8 cellular contexts compared by ENCODE assay signal in genomic region chr1:236142358-236143103, GRCh38. TPM values are rescaled to one million over a fixed set of nuclear protein-coding genes. Genes with fewer than 3 reads are reported as not detected.
DNase-seq lines count a peak whose midpoint lies in the region; ATAC-seq, FAIRE-seq and TF ChIP-seq lines count a peak whose summit lies in the region.

Gene GPR137B (plus strand): TSS chr1:236142539. CDS start chr1:236142623, 84 bp downstream.

- H3K36me3 Mint-ChIP-seq in CD14-positive monocyte: peaks cover 13 to 23% of the 10 kb centered on the region in 2 donors

- peak within 1 kb of the TSS; percentile 100 for H3K4me3 Mint-ChIP-seq in CD14-positive monocyte

- H3K36me3 ChIP-seq in RWPE2 (ENCODE audit: low read depth): no peaks in the 10 kb centered on the region
- no peaks in the 10 kb centered on the region for H3K36me3 ChIP-seq in thymus (ENCODE audit: control insufficient read depth, insufficient read depth)

- no peaks in the 10 kb centered on the region for H3K4me1 ChIP-seq in RWPE2 (ENCODE audit: insufficient read depth, poor library complexity, severe bottlenecking)
- H3K4me1 ChIP-seq in thymus (ENCODE audit: control insufficient read depth, insufficient read depth, low read length): peaks cover 3% of the 10 kb centered on the region

- TF ChIP-seq CTCF in CD14-positive monocyte (IDR thresholded peaks at IDR 0.05): no peak
- TF ChIP-seq CTCF in RWPE2 (IDR thresholded peaks at IDR 0.05; ENCODE audit: poor library complexity, severe bottlenecking): no peak

- peaks cover 0 to 15% (median 2%) of the 10 kb centered on the region in 7 donors for H3K9me3 Mint-ChIP-seq in CD14-positive monocyte

- peaks cover 35 to 40% (median 39%) of the 10 kb centered on the region in 3 donors for H3K27me3 Mint-ChIP-seq in CD14-positive monocyte (ENCODE audit: low read depth in 3 of 3)

- H3K27ac ChIP-seq in RWPE2 (ENCODE audit: poor library complexity, severe bottlenecking): no peak within 1 kb of the TSS
- H3K27ac ChIP-seq in thymus (ENCODE audit: low read depth): peak within 1 kb of the TSS; percentile 58

- H3K4me3 ChIP-seq in RWPE2 (ENCODE audit: severe bottlenecking) (peak within 1 kb of the TSS; percentile 86), thymus (ENCODE audit: low read length) (peak within 1 kb of the TSS; percentile 53)

- H3K4me1 Mint-ChIP-seq in CD14-positive monocyte: peaks cover 41% of the 10 kb centered on the region

- WGBS in thymus: under 1% methylated on average over 70 of the region's 89 CpGs

- intact Hi-C loops in CD14-positive monocyte (cut with micrococcal nuclease): no loop called here

- DNase-seq in CD14-positive monocyte (ENCODE audit: low spot score) (peak; percentile 59), GM19239 (ENCODE audit: insufficient read length, low spot score) (peak; percentile 88), RWPE2 (ENCODE audit: low spot score) (no peak), globus pallidus (ENCODE audit: low spot score) (peak; percentile 65), nucleus accumbens (lab: John Stamatoyannopoulos, UW) (peak in 52 of 56 donors; percentile 18 to 86 (median 63))
- DNase-seq in activated naive CD4-positive, alpha-beta T cell treated with Interleukin-2 at 50 U/mL for 16 hours: peak; percentile 67

- ATAC-seq in HG03432 (IDR thresholded peaks at IDR 0.05; ENCODE audit: unreplicated experiment): peak; percentile 75
- ATAC-seq in RWPE2 (ENCODE audit: low read depth): peak; percentile 54

- no peaks in the 10 kb centered on the region for H3K27me3 ChIP-seq in RWPE2 (ENCODE audit: insufficient read depth, poor library complexity, severe bottlenecking)
- H3K27me3 ChIP-seq in thymus (ENCODE audit: control insufficient read depth, insufficient read depth): peaks cover 29% of the 10 kb centered on the region

- H3K27ac Mint-ChIP-seq in CD14-positive monocyte: peak within 1 kb of the TSS; percentile 85 to 95 (median 90)

- H3K9me3 ChIP-seq in RWPE2 (ENCODE audit: severe bottlenecking) (no peaks in the 10 kb centered on the region), thymus (ENCODE audit: control insufficient read depth) (no peaks in the 10 kb centered on the region)

- FAIRE-seq in GM19239 (lab: Jason Lieb, UNC): peak; percentile 75

RNA-seq across cellular contexts. Expression of gene GPR137B, which starts in this region (rescaled TPM):
- polyA plus RNA-seq in CD14-positive monocyte (10 to 100 TPM in 1 of 2 donors, 1 to 10 TPM in 1; 8.7 to 10.8 TPM), thymus (15.7 TPM)
